In genomic region chr9:37034938-37035471, GRCh38 we compare ENCODE assay signal across 1 cellular context.
TF ChIP-seq lines count a peak whose summit lies in the region.

No MANE protein-coding gene starts in this region.

TF ChIP-seq in GM12878, 131 proteins besides CTCF, POLR2A, EP300 and RAD21 (continued from another document):
- TF ChIP-seq, protein P1, sequence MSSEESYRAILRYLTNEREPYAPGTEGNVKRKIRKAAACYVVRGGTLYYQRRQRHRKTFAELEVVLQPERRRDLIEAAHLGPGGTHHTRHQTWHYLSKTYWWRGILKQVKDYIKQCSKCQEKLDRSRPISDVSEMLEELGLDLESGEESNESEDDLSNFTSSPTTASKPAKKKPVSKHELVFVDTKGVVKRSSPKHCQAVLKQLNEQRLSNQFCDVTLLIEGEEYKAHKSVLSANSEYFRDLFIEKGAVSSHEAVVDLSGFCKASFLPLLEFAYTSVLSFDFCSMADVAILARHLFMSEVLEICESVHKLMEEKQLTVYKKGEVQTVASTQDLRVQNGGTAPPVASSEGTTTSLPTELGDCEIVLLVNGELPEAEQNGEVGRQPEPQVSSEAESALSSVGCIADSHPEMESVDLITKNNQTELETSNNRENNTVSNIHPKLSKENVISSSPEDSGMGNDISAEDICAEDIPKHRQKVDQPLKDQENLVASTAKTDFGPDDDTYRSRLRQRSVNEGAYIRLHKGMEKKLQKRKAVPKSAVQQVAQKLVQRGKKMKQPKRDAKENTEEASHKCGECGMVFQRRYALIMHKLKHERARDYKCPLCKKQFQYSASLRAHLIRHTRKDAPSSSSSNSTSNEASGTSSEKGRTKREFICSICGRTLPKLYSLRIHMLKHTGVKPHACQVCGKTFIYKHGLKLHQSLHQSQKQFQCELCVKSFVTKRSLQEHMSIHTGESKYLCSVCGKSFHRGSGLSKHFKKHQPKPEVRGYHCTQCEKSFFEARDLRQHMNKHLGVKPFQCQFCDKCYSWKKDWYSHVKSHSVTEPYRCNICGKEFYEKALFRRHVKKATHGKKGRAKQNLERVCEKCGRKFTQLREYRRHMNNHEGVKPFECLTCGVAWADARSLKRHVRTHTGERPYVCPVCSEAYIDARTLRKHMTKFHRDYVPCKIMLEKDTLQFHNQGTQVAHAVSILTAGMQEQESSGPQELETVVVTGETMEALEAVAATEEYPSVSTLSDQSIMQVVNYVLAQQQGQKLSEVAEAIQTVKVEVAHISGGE (CRISPR knock-in tag; IDR thresholded peaks at IDR 0.05) = no peak
- TF ChIP-seq IKZF2 (IDR thresholded peaks at IDR 0.05) (0 out of 4 replicates have a peak, but pooled peaks of 1 of the 2 experiments have one; percentile 6), MYB (IDR thresholded peaks at IDR 0.05; ENCODE audit: borderline replicate concordance, low read depth, low read length) (no peak), ETV6 (conservative IDR thresholded peaks at IDR 0.05 in 1 of 2, IDR thresholded peaks at IDR 0.05 in 1 of 2; ENCODE audit: borderline replicate concordance in 1 of 2, low read depth in 1 of 2) (0 out of 4 replicates have a peak, but pooled peaks of 1 of the 2 experiments have one; percentile 14)
- TF ChIP-seq, protein P2, sequence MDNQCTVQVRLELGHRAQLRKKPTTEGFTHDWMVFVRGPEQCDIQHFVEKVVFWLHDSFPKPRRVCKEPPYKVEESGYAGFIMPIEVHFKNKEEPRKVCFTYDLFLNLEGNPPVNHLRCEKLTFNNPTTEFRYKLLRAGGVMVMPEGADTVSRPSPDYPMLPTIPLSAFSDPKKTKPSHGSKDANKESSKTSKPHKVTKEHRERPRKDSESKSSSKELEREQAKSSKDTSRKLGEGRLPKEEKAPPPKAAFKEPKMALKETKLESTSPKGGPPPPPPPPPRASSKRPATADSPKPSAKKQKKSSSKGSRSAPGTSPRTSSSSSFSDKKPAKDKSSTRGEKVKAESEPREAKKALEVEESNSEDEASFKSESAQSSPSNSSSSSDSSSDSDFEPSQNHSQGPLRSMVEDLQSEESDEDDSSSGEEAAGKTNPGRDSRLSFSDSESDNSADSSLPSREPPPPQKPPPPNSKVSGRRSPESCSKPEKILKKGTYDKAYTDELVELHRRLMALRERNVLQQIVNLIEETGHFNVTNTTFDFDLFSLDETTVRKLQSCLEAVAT (IDR thresholded peaks at IDR 0.05) = peak; percentile 69; the same call in 1 of the 2 replicates
